Comparison of ENCODE assay signal across 16 cellular contexts in the genomic region with DNA sequence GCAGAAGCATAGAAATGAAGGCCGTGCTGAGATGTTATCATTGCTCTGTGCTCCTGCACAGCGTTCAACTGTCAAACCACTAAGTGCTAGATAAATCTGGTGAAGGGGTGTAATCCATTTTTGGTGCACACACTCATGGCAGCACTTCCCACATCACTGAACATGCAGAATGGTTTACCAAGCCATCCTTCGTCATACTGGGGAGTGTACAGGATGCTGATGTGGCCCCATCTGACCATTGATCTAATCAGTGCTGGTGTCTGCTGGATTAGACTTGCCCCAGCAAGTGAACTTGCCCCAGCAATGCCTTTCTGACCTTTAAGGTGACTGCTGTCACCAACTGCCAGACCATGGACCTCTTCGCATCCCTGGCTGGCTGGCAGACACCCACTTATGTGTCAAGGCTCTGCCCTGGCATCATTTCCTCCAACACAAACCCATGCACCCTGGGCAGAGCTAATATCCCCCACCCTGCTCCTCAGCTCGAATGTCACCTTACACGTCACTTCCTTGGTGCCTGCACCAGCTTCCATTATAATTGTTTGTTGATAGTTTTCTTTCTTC. TPM values are rescaled to one million over a fixed set of nuclear protein-coding genes. Genes with fewer than 3 reads are reported as not detected.
DNase-seq lines count a peak whose midpoint lies in the region; ATAC-seq lines count a peak whose summit lies in the region.
"Had no signal": no experiment of that assay in that cellular context is flagged by ENCODE, and none has a peak within 500 bp of the region (broad histone marks: within the 10 kb centered on the region; RNA-seq: fewer than 3 reads in every experiment).

No MANE protein-coding gene starts in this region.

- peaks cover 68% of the 10 kb centered on the region for H3K4me1 Mint-ChIP-seq in activated T-helper 1 cell treated with anti-CD3 and anti-CD28 coated beads, Interleukin-12 subunit alpha, Interleukin-12 subunit beta, Interleukin-2, Interleukin-4 antibody, amounts not matched to agents 30 ng/mL and 10 ng/mL and 1 ng/mL, durations not matched to agents 14 hours and 24 hours and 36 hours (ENCODE audit: low read depth)
- H3K4me1 Mint-ChIP-seq in natural killer cell treated with Interleukin-12 subunit alpha and Interleukin-12 subunit beta and Interleukin-15 and Interleukin-18, amount 100 ng/mL, for 72 hours (ENCODE audit: low read depth in 2 of 2): peaks cover 55 to 59% of the 10 kb centered on the region in 2 donors

- H3K27me3 Mint-ChIP-seq in activated T-helper 1 cell treated with anti-CD3 and anti-CD28 coated beads, Interleukin-12 subunit alpha, Interleukin-12 subunit beta, Interleukin-2, Interleukin-4 antibody, amounts not matched to agents 30 ng/mL and 10 ng/mL and 1 ng/mL, durations not matched to agents 14 hours and 24 hours and 36 hours (ENCODE audit: insufficient read depth): no peaks in the 10 kb centered on the region
- no peaks in the 10 kb centered on the region for H3K27me3 Mint-ChIP-seq in natural killer cell treated with Interleukin-12 subunit alpha and Interleukin-12 subunit beta and Interleukin-15 and Interleukin-18, amount 100 ng/mL, for 72 hours
- H3K27me3 Mint-ChIP-seq: activated B cell treated with CpG ODN at 0.5 μM for 24 hours had no signal

- peak overlapping the region; percentile 49 for H3K4me3 Mint-ChIP-seq in activated T-helper 1 cell treated with anti-CD3 and anti-CD28 coated beads, Interleukin-12 subunit alpha, Interleukin-12 subunit beta, Interleukin-2, Interleukin-4 antibody, amounts not matched to agents 30 ng/mL and 10 ng/mL and 1 ng/mL, durations not matched to agents 14 hours and 24 hours and 36 hours
- peak overlapping the region; percentile 78 for H3K4me3 Mint-ChIP-seq in natural killer cell treated with Interleukin-12 subunit alpha and Interleukin-12 subunit beta and Interleukin-15 and Interleukin-18, amount 100 ng/mL, for 72 hours
- H3K4me3 Mint-ChIP-seq: activated B cell treated with CpG ODN at 0.5 μM for 24 hours had no signal

- H3K36me3 Mint-ChIP-seq in activated T-helper 1 cell treated with anti-CD3 and anti-CD28 coated beads, Interleukin-12 subunit alpha, Interleukin-12 subunit beta, Interleukin-2, Interleukin-4 antibody, amounts not matched to agents 30 ng/mL and 10 ng/mL and 1 ng/mL, durations not matched to agents 14 hours and 24 hours and 36 hours (ENCODE audit: low read depth): no peaks in the 10 kb centered on the region
- no peaks in the 10 kb centered on the region for H3K36me3 Mint-ChIP-seq in natural killer cell treated with Interleukin-12 subunit alpha and Interleukin-12 subunit beta and Interleukin-15 and Interleukin-18, amount 100 ng/mL, for 72 hours

- H3K27ac Mint-ChIP-seq in activated T-helper 1 cell treated with anti-CD3 and anti-CD28 coated beads, Interleukin-12 subunit alpha, Interleukin-12 subunit beta, Interleukin-2, Interleukin-4 antibody, amounts not matched to agents 30 ng/mL and 10 ng/mL and 1 ng/mL, durations not matched to agents 14 hours and 24 hours and 36 hours: peak overlapping the region; percentile 86
- H3K27ac Mint-ChIP-seq in natural killer cell treated with Interleukin-12 subunit alpha and Interleukin-12 subunit beta and Interleukin-15 and Interleukin-18, amount 100 ng/mL, for 72 hours: peak overlapping the region; percentile 83 to 85

- intact Hi-C loops in activated T-helper 1 cell treated with anti-CD3 and anti-CD28 coated beads, Interleukin-12 subunit alpha, Interleukin-12 subunit beta, Interleukin-2, Interleukin-4 antibody, amounts not matched to agents 30 ng/mL and 10 ng/mL and 1 ng/mL, durations not matched to agents 14 hours and 24 hours and 36 hours (cut with micrococcal nuclease): loop anchor here (1.0 kb wide), 1 partner anchor 20 kb away; no protein-coding TSS in a partner anchor

- DNase-seq in NK-92 treated with Interleukin-12 subunit alpha and Interleukin-12 subunit beta, amount 100 ng/mL, for 24 hours (lab: John Stamatoyannopoulos, UW): peak; percentile 68
- DNase-seq in NK-92 (lab: John Stamatoyannopoulos, UW; ENCODE audit: unreplicated experiment) (no peak), OCI-M1 (lab: John Stamatoyannopoulos, UW) (peak; percentile 65), H4 (ENCODE audit: low spot score) (no peak), epidermal melanocyte (ENCODE audit: insufficient read length, low spot score) (no peak)
- DNase-seq in activated T-helper 1 cell treated with anti-CD3 and anti-CD28 coated beads, Interleukin-12 subunit alpha, Interleukin-12 subunit beta, Interleukin-2, Interleukin-4 antibody, amounts not matched to agents 30 ng/mL and 10 ng/mL and 1 ng/mL, durations not matched to agents 14 hours and 24 hours and 36 hours (ENCODE audit: low spot score): no peak
- no peak for DNase-seq in natural killer cell treated with Interleukin-12 subunit alpha and Interleukin-12 subunit beta and Interleukin-15 and Interleukin-18, amount 100 ng/mL, for 72 hours (ENCODE audit: low spot score)
- DNase-seq: 8988T, activated B cell treated with CpG ODN at 0.5 μM for 24 hours, Calu3, kidney, NCI-H1417, NCI-H510A had no signal

- H3K9me3 Mint-ChIP-seq in activated T-helper 1 cell treated with anti-CD3 and anti-CD28 coated beads, Interleukin-12 subunit alpha, Interleukin-12 subunit beta, Interleukin-2, Interleukin-4 antibody, amounts not matched to agents 30 ng/mL and 10 ng/mL and 1 ng/mL, durations not matched to agents 14 hours and 24 hours and 36 hours: no peaks in the 10 kb centered on the region
- H3K9me3 Mint-ChIP-seq in natural killer cell treated with Interleukin-12 subunit alpha and Interleukin-12 subunit beta and Interleukin-15 and Interleukin-18, amount 100 ng/mL, for 72 hours: no peaks in the 10 kb centered on the region
- H3K9me3 Mint-ChIP-seq: activated B cell treated with CpG ODN at 0.5 μM for 24 hours had no signal

- peak; percentile 69 to 80 for ATAC-seq in natural killer cell treated with Interleukin-12 subunit alpha and Interleukin-12 subunit beta and Interleukin-15 and Interleukin-18, amount 100 ng/mL, for 72 hours
- ATAC-seq in HG02798 (IDR thresholded peaks at IDR 0.05; ENCODE audit: poor library complexity, unreplicated experiment): no peak
- ATAC-seq: gastroesophageal sphincter, right cardiac atrium had no signal

RNA-seq across cellular contexts. Expression of gene SEMA4D, which starts 4.2 kb away (rescaled TPM):
- total RNA-seq in activated T-helper 1 cell treated with anti-CD3 and anti-CD28 coated beads, Interleukin-12 subunit alpha, Interleukin-12 subunit beta, Interleukin-2, Interleukin-4 antibody, amounts not matched to agents 30 ng/mL and 10 ng/mL and 1 ng/mL, durations not matched to agents 14 hours and 24 hours and 36 hours: 388 and 411 TPM in 2 replicates
- total RNA-seq in natural killer cell treated with Interleukin-12 subunit alpha and Interleukin-12 subunit beta and Interleukin-15 and Interleukin-18, amount 100 ng/mL, for 72 hours: 100 to 1,000 TPM; 169 to 237 TPM
- total RNA-seq in H4 (2014; rRNA removed; shearing (Covaris generic)): 4.8 and 6.3 TPM in 2 replicates

Comparison
In these comparisons a context has a peak if more than half of its experiments do, and no peak if none do; other contexts are left out.
1. DNase-seq: peak in NK-92 treated with Interleukin-12 subunit alpha and Interleukin-12 subunit beta, amount 100 ng/mL, for 24 hours (single experiment) and OCI-M1 (single experiment); none in NK-92 (single experiment), activated T-helper 1 cell treated with anti-CD3 and anti-CD28 coated beads, Interleukin-12 subunit alpha, Interleukin-12 subunit beta, Interleukin-2, Interleukin-4 antibody, amounts not matched to agents 30 ng/mL and 10 ng/mL and 1 ng/mL, durations not matched to agents 14 hours and 24 hours and 36 hours (single experiment), natural killer cell treated with Interleukin-12 subunit alpha and Interleukin-12 subunit beta and Interleukin-15 and Interleukin-18, amount 100 ng/mL, for 72 hours (single experiment), H4 (single experiment) and epidermal melanocyte (single experiment).
2. RNA of gene SEMA4D, which starts 4.2 kb away (total RNA-seq): 388 to 411 TPM in activated T-helper 1 cell treated with anti-CD3 and anti-CD28 coated beads, Interleukin-12 subunit alpha, Interleukin-12 subunit beta, Interleukin-2, Interleukin-4 antibody, amounts not matched to agents 30 ng/mL and 10 ng/mL and 1 ng/mL, durations not matched to agents 14 hours and 24 hours and 36 hours and 169 to 237 TPM in natural killer cell treated with Interleukin-12 subunit alpha and Interleukin-12 subunit beta and Interleukin-15 and Interleukin-18, amount 100 ng/mL, for 72 hours; 4.8 to 6.3 TPM in H4; every median in the first group is over 10 times any median in the second.